In genomic region chr5:11105706-11106105, GRCh38 we compare ENCODE assay signal across 22 cellular contexts.
DNase-seq lines count a peak whose midpoint lies in the region; ATAC-seq and TF ChIP-seq lines count a peak whose summit lies in the region.
"Had no signal": no experiment of that assay in that cellular context is flagged by ENCODE, and none has a peak within 500 bp of the region (broad histone marks: within the 10 kb centered on the region; RNA-seq: fewer than 3 reads in every experiment).

No MANE protein-coding gene starts in this region.

- ATAC-seq in GM21737 (IDR thresholded peaks at IDR 0.05; ENCODE audit: unreplicated experiment) (no peak), GM19023 (IDR thresholded peaks at IDR 0.05; ENCODE audit: unreplicated experiment) (no peak), GM21619 (IDR thresholded peaks at IDR 0.05; ENCODE audit: unreplicated experiment) (no peak)
- ATAC-seq: CD8-positive, alpha-beta T cell; HepG2; Right ventricle myocardium inferior; T-cell had no signal

- in situ Hi-C loops in GM13976 (cut with MboI; ENCODE audit: low sequenced_read_pairs, unreplicated experiment): no loop called here

- no peak for TF ChIP-seq CTCF in GM13976 (IDR thresholded peaks at IDR 0.05; ENCODE audit: borderline replicate concordance, control extremely low read depth, extremely low read depth, insufficient read depth, missing control alignments)

- 0 out of 22 replicates have a peak, but pooled peaks cover 0 to 3% (median 0%) of the 10 kb centered on the region in 11 experiments for H3K9me3 ChIP-seq in BLaER1 treated with 17β-estradiol and CSF1 and Interleukin-3, amounts not matched to agents 10 nM and 100 nM (replicated peaks in 1 of 11)
- H3K9me3 ChIP-seq: Caco-2, SJSA1 had no signal

- H3K4me3 ChIP-seq in BLaER1 treated with 17β-estradiol and CSF1 and Interleukin-3, amounts not matched to agents 10 nM and 100 nM: no peak overlapping the region
- H3K4me3 ChIP-seq: PC-9, SJSA1 had no signal

- no peaks in the 10 kb centered on the region for H3K27me3 ChIP-seq in BLaER1 treated with 17β-estradiol and CSF1 and Interleukin-3, amounts not matched to agents 10 nM and 100 nM

- H3K9ac ChIP-seq in BLaER1 treated with 17β-estradiol and CSF1 and Interleukin-3, amounts not matched to agents 10 nM and 100 nM: no peak overlapping the region

- H3K36me3 ChIP-seq in BLaER1 treated with 17β-estradiol and CSF1 and Interleukin-3, amounts not matched to agents 10 nM and 100 nM: no peaks in the 10 kb centered on the region
- H3K36me3 ChIP-seq: SJSA1 had no signal

- no peak overlapping the region for H3K27ac ChIP-seq in BLaER1 treated with 17β-estradiol and CSF1 and Interleukin-3, amounts not matched to agents 10 nM and 100 nM
- H3K27ac ChIP-seq: PC-9, SJSA1 had no signal

- peak overlapping the region in 8 of 11 experiments; percentile 0 to 40 (median 12); a peak in 7 of 22 replicates for H3K4me2 ChIP-seq in BLaER1 treated with 17β-estradiol and CSF1 and Interleukin-3, amounts not matched to agents 10 nM and 100 nM
- H3K4me2 ChIP-seq: PC-9 had no signal

- peaks cover 0 to 16% (median 7%) of the 10 kb centered on the region in 10 experiments; a peak in 7 of 20 replicates for H3K4me1 ChIP-seq in BLaER1 treated with 17β-estradiol and CSF1 and Interleukin-3, amounts not matched to agents 10 nM and 100 nM
- H3K4me1 ChIP-seq: Caco-2, SJSA1 had no signal

- H4K20me1 ChIP-seq in BLaER1 treated with 17β-estradiol and CSF1 and Interleukin-3, amounts not matched to agents 10 nM and 100 nM: no peaks in the 10 kb centered on the region; a peak in 1 of 22 replicates

- DNase-seq in NCI-H1694 treated with DMSO at 0.1 percent for 48 hours (lab: John Stamatoyannopoulos, UW) (peak; percentile 99), NCI-H524 treated with DMSO at 0.1 percent for 48 hours (lab: John Stamatoyannopoulos, UW) (peak; percentile 98), cerebellum (ENCODE audit: low spot score) (peak; percentile 61), GM13976 (ENCODE audit: low spot score) (no peak)
- DNase-seq: Caco-2; CD8-positive, alpha-beta T cell; DND-41; H9; Karpas-422; NCI-H1092; NCI-H1417 treated with DMSO at 0.1 percent for 48 hours; NCI-H187 treated with DMSO at 0.1 percent for 48 hours; NCI-H748 treated with DMSO at 0.1 percent for 48 hours; PC-9; T-cell had no signal
